In genomic region chr7:31873816-31874597, GRCh38 we compare ENCODE assay signal across 12 cellular contexts.
DNase-seq lines count a peak whose midpoint lies in the region; ATAC-seq lines count a peak whose summit lies in the region.
"Had no signal": no experiment of that assay in that cellular context is flagged by ENCODE, and none has a peak within 500 bp of the region (broad histone marks: within the 10 kb centered on the region; RNA-seq: fewer than 3 reads in every experiment).

No MANE protein-coding gene starts in this region.

- H3K9me3 Mint-ChIP-seq in natural killer cell treated with Interleukin-12 subunit alpha and Interleukin-12 subunit beta and Interleukin-15 and Interleukin-18, amount 100 ng/mL, for 72 hours, result peaks cover 11% of the 10 kb centered on the region

- H3K4me1 ChIP-seq in HAP-1, result no peaks in the 10 kb centered on the region
- H3K4me1 ChIP-seq: uterus had no signal

- no peaks in the 10 kb centered on the region for H3K27me3 ChIP-seq in HAP-1 (ENCODE audit: low read depth)
- H3K27me3 ChIP-seq: uterus had no signal

- no peaks in the 10 kb centered on the region for H3K36me3 Mint-ChIP-seq in natural killer cell treated with Interleukin-12 subunit alpha and Interleukin-12 subunit beta and Interleukin-15 and Interleukin-18, amount 100 ng/mL, for 72 hours
- H3K36me3 Mint-ChIP-seq: activated naive CD4-positive, alpha-beta T cell treated with anti-CD3 and anti-CD28 coated beads, Interleukin-2, amount 50 U/mL, for 24 hours had no signal

- H3K9me3 ChIP-seq in HAP-1, result no peaks in the 10 kb centered on the region
- H3K9me3 ChIP-seq: uterus had no signal

- H3K27ac Mint-ChIP-seq in natural killer cell treated with Interleukin-12 subunit alpha and Interleukin-12 subunit beta and Interleukin-15 and Interleukin-18, amount 100 ng/mL, for 72 hours, result no peak overlapping the region
- H3K27ac Mint-ChIP-seq: activated naive CD4-positive, alpha-beta T cell treated with anti-CD3 and anti-CD28 coated beads, Interleukin-2, amount 50 U/mL, for 24 hours; nephron progenitor cell had no signal

- peak overlapping the region; percentile 9 for H3K4me3 Mint-ChIP-seq in natural killer cell treated with Interleukin-12 subunit alpha and Interleukin-12 subunit beta and Interleukin-15 and Interleukin-18, amount 100 ng/mL, for 72 hours
- H3K4me3 Mint-ChIP-seq: activated naive CD4-positive, alpha-beta T cell treated with anti-CD3 and anti-CD28 coated beads, Interleukin-2, amount 50 U/mL, for 24 hours; nephron progenitor cell had no signal

- H3K4me3 ChIP-seq in HAP-1, result no peak overlapping the region
- H3K4me3 ChIP-seq: uterus had no signal

- in situ Hi-C loops in HAP-1 (cut with MboI; ENCODE audit: low sequenced_read_pairs), result no loop called here

- H3K4me1 Mint-ChIP-seq in natural killer cell treated with Interleukin-12 subunit alpha and Interleukin-12 subunit beta and Interleukin-15 and Interleukin-18, amount 100 ng/mL, for 72 hours (ENCODE audit: low read depth in 2 of 2), result peaks cover 0 to 19% of the 10 kb centered on the region in 2 donors
- H3K4me1 Mint-ChIP-seq: activated naive CD4-positive, alpha-beta T cell treated with anti-CD3 and anti-CD28 coated beads, Interleukin-2, amount 50 U/mL, for 24 hours; nephron progenitor cell had no signal

- ATAC-seq in GM18870 (IDR thresholded peaks at IDR 0.05; ENCODE audit: unreplicated experiment) (peak; percentile 87), GM21576 (IDR thresholded peaks at IDR 0.05; ENCODE audit: unreplicated experiment) (peak; percentile 88), HG03139 (IDR thresholded peaks at IDR 0.05; ENCODE audit: unreplicated experiment) (peak; percentile 82)
- ATAC-seq in natural killer cell treated with Interleukin-12 subunit alpha and Interleukin-12 subunit beta and Interleukin-15 and Interleukin-18, amount 100 ng/mL, for 72 hours, result peak; percentile 51 to 73

- DNase-seq in natural killer cell treated with Interleukin-12 subunit alpha and Interleukin-12 subunit beta and Interleukin-15 and Interleukin-18, amount 100 ng/mL, for 72 hours (ENCODE audit: low spot score), result no peak
- no peak for DNase-seq in hypothalamus (lab: John Stamatoyannopoulos, UW)
- DNase-seq in HAP-1 (ENCODE audit: low spot score in 2 of 2), result no peak
- DNase-seq in activated CD4-positive, CD25-positive, alpha-beta regulatory T cell (lab: John Stamatoyannopoulos, UW), result no peak
- DNase-seq: activated CD4-positive, alpha-beta T cell treated with anti-CD3 and anti-CD28 coated beads, Interleukin-2, amount 50 U/mL, for 4 hours; NCI-H1092; nephron progenitor cell; uterus had no signal

- no peaks in the 10 kb centered on the region for H3K27me3 Mint-ChIP-seq in natural killer cell treated with Interleukin-12 subunit alpha and Interleukin-12 subunit beta and Interleukin-15 and Interleukin-18, amount 100 ng/mL, for 72 hours
- H3K27me3 Mint-ChIP-seq: activated naive CD4-positive, alpha-beta T cell treated with anti-CD3 and anti-CD28 coated beads, Interleukin-2, amount 50 U/mL, for 24 hours had no signal

- no peaks in the 10 kb centered on the region for H3K36me3 ChIP-seq in HAP-1 (replicated peaks)
- H3K36me3 ChIP-seq: uterus had no signal
